Comparison of ENCODE assay signal across 24 cellular contexts in the genomic region with DNA sequence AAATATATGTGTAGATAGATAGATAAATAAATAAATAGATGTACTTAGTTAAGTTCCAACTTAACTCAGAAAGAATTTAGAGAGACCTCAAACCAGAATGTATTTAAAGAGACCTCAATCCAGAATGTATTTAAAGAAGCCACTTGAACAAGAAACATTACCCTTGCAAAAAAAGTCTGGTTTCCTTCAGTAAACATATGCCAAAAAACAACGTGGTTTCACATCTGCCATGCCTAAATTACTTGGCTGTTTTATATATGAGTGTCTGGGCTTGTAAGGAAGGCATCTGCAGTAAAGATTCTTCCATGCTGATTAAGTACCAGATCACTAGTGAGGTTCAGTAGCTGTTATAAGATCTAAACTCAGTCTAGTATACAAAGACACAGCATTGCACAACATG.
"Had no signal": no experiment of that assay in that cellular context is flagged by ENCODE, and none has a peak within 500 bp of the region (broad histone marks: within the 10 kb centered on the region; RNA-seq: fewer than 3 reads in every experiment).

No MANE protein-coding gene starts in this region.

- H3K27ac ChIP-seq: colonic mucosa, hepatocyte, left ventricle myocardium inferior, lower lobe of right lung, pancreas, stomach, thoracic aorta, transverse colon had no signal

- H3K9me3 ChIP-seq: colonic mucosa, left ventricle myocardium inferior, lower lobe of right lung, pancreas, stomach, thoracic aorta, transverse colon had no signal

- DNase-seq: colonic mucosa; dermis blood vessel endothelial cell; foreskin melanocyte; head of caudate nucleus; kidney; left cardiac atrium; left ventricle myocardium inferior; lower lobe of right lung; midbrain; occipital lobe; pancreas; right cardiac atrium; stimulated activated CD4-positive, alpha-beta T cell treated with anti-CD3 and anti-CD28 coated beads, Interleukin-4, amount 100 ng/mL, for 1 hour; stimulated activated CD8-positive, alpha-beta memory T cell treated with anti-CD3 and anti-CD28 coated beads, Interleukin-4, amount 100 ng/mL, for 48 hours; stomach; substantia nigra; transverse colon had no signal

- H3K36me3 Mint-ChIP-seq: memory B cell; stimulated activated memory B cell treated with anti-CD40 and anti-IgM and Interleukin-4, amounts not matched to agents 10 μg/mL and 1 μg/mL and 100 μg/mL, for 72 hours had no signal

- ATAC-seq: left cardiac atrium; lower lobe of right lung; pancreas; right cardiac atrium; stimulated activated memory B cell treated with anti-CD40 and anti-IgM and Interleukin-4, amounts not matched to agents 10 μg/mL and 1 μg/mL and 100 μg/mL, for 72 hours had no signal

- H3K4me3 ChIP-seq: colonic mucosa, hepatocyte, left ventricle myocardium inferior, lower lobe of right lung, pancreas, stomach, thoracic aorta, transverse colon had no signal

- H3K79me2 ChIP-seq: hepatocyte had no signal

- H3K27me3 ChIP-seq: colonic mucosa, hepatocyte, pancreas, stomach, transverse colon had no signal

- FAIRE-seq: endothelial cell of umbilical vein, kidney, pancreas had no signal

- H3K4me3 Mint-ChIP-seq: memory B cell; nephron; stimulated activated memory B cell treated with anti-CD40 and anti-IgM and Interleukin-4, amounts not matched to agents 10 μg/mL and 1 μg/mL and 100 μg/mL, for 72 hours had no signal

- H3K4me1 ChIP-seq: colonic mucosa, left ventricle myocardium inferior, lower lobe of right lung, pancreas, stomach, transverse colon had no signal

- H3K9me3 Mint-ChIP-seq: memory B cell; nephron; stimulated activated memory B cell treated with anti-CD40 and anti-IgM and Interleukin-4, amounts not matched to agents 10 μg/mL and 1 μg/mL and 100 μg/mL, for 72 hours had no signal

- H3K27ac Mint-ChIP-seq: memory B cell; nephron; progenitor cell of endocrine pancreas; stimulated activated memory B cell treated with anti-CD40 and anti-IgM and Interleukin-4, amounts not matched to agents 10 μg/mL and 1 μg/mL and 100 μg/mL, for 72 hours had no signal

- H3K36me3 ChIP-seq: colonic mucosa, left ventricle myocardium inferior, lower lobe of right lung, pancreas, stomach, thoracic aorta, transverse colon had no signal

- H3K27me3 Mint-ChIP-seq: progenitor cell of endocrine pancreas; stimulated activated memory B cell treated with anti-CD40 and anti-IgM and Interleukin-4, amounts not matched to agents 10 μg/mL and 1 μg/mL and 100 μg/mL, for 72 hours had no signal

- H2AFZ ChIP-seq: hepatocyte had no signal

- H3K4me2 ChIP-seq: hepatocyte had no signal

- H3K4me1 Mint-ChIP-seq: memory B cell; nephron; stimulated activated memory B cell treated with anti-CD40 and anti-IgM and Interleukin-4, amounts not matched to agents 10 μg/mL and 1 μg/mL and 100 μg/mL, for 72 hours had no signal
